ENCODE assay signal across 20 cellular contexts in genomic region chr4:154911097-154911496, GRCh38.
DNase-seq lines count a peak whose midpoint lies in the region; ATAC-seq, FAIRE-seq and TF ChIP-seq lines count a peak whose summit lies in the region.
"Had no signal": no experiment of that assay in that cellular context is flagged by ENCODE, and none has a peak within 500 bp of the region (broad histone marks: within the 10 kb centered on the region; RNA-seq: fewer than 3 reads in every experiment).

No MANE protein-coding gene starts in this region.

- peak; percentile 28 for TF ChIP-seq CTCF in AG09319 (IDR thresholded peaks at IDR 0.05; ENCODE audit: low read depth, low read length)
- TF ChIP-seq CTCF in HCT116 (IDR thresholded peaks at IDR 0.05 in 2 of 3, conservative IDR thresholded peaks at IDR 0.05 in 1 of 3; ENCODE audit: borderline replicate concordance in 1 of 3, insufficient read depth in 1 of 3, low read depth in 2 of 3, low read length in 2 of 3): peak in 2 of 3 experiments; percentile 14 to 22; a peak in 2 of 6 replicates
- peak; percentile 33 to 55 for TF ChIP-seq CTCF in brain (conservative IDR thresholded peaks at IDR 0.05)
- TF ChIP-seq CTCF in keratinocyte (optimal IDR thresholded peaks at IDR 0.05 in 1 of 3, IDR thresholded peaks at IDR 0.05 in 1 of 3, conservative IDR thresholded peaks at IDR 0.05 in 1 of 3; ENCODE audit: extremely low read depth in 1 of 3, insufficient read depth in 2 of 3, low read length in 3 of 3): peak in 2 of 3 experiments; percentile 1 to 38
- TF ChIP-seq CTCF in spleen (IDR thresholded peaks at IDR 0.05 in 8 of 11, conservative IDR thresholded peaks at IDR 0.05 in 3 of 11): no peak

- H3K9me1 ChIP-seq in keratinocyte (ENCODE audit: control insufficient read depth, extremely low read depth, insufficient read depth, low read length): no peaks in the 10 kb centered on the region

- ATAC-seq in HCT116: no peak; the same call in 1 of the 2 replicates
- ATAC-seq in HG03135 (IDR thresholded peaks at IDR 0.05; ENCODE audit: unreplicated experiment): no peak
- ATAC-seq in HG03565 (IDR thresholded peaks at IDR 0.05; ENCODE audit: unreplicated experiment): no peak
- ATAC-seq in HG02973 (IDR thresholded peaks at IDR 0.05; ENCODE audit: unreplicated experiment): no peak

- DNase-seq in AG09319 (ENCODE audit: extremely low read depth, low read depth) (no peak), HCT116 (ENCODE audit: low read depth, low spot score) (no peak), keratinocyte (ENCODE audit: low read depth, low spot score) (no peak), spleen (no peak)
- DNase-seq: activated CD4-positive, alpha-beta T cell treated with anti-CD3 and anti-CD28 coated beads, Interleukin-2, amount 50 U/mL, for 48 hours; activated effector memory CD4-positive, alpha-beta T cell treated with Interleukin-2 at 50 U/mL for 16 hours; brain microvascular endothelial cell; mesenchymal stem cell; NCI-H2081 treated with DMSO at 0.1 percent for 48 hours; PC-9; posterior cingulate gyrus; stimulated activated CD4-positive, alpha-beta T cell treated with anti-CD3 and anti-CD28 coated beads, Interleukin-4, amount 100 ng/mL, for 24 hours; stimulated activated naive CD4-positive, alpha-beta T cell; T-helper 2 cell had no signal

- H3K79me2 ChIP-seq in HCT116 (ENCODE audit: insufficient read depth, low read length) (no peaks in the 10 kb centered on the region), keratinocyte (ENCODE audit: control insufficient read depth, insufficient read depth, low read length) (no peaks in the 10 kb centered on the region)

- intact Hi-C loops in HCT116 (cut with micrococcal nuclease): no loop called here
- intact Hi-C loops in spleen (cut with DNase I; ENCODE audit: low total_unique reads): no loop called here

- RAD21 ChIA-PET in HCT116 (lab: Charles Lee; ENCODE audit: low non-redundant PET in 1 of 2, low total read pairs in 2 of 2, uncharacterized antibody in 2 of 2, unreplicated experiment in 2 of 2): no interaction called here

- no peak overlapping the region for H3K4me3 ChIP-seq in HCT116 (replicated peaks in 1 of 2; ENCODE audit: low read depth in 1 of 2, low read length in 2 of 2)
- H3K4me3 ChIP-seq in keratinocyte (ENCODE audit: control insufficient read depth in 2 of 3, extremely low read depth in 1 of 3, insufficient read depth in 2 of 3, low read depth in 1 of 3, low read length in 3 of 3): no peak overlapping the region
- no peak overlapping the region for H3K4me3 ChIP-seq in spleen
- H3K4me3 ChIP-seq: PC-9 had no signal

- H3K9me3 Mint-ChIP-seq in brain: no peaks in the 10 kb centered on the region

- H3K36me3 Mint-ChIP-seq in brain: no peaks in the 10 kb centered on the region

- H3K4me2 ChIP-seq in HCT116 (ENCODE audit: low read length): no peak overlapping the region
- H3K4me2 ChIP-seq in keratinocyte (ENCODE audit: control insufficient read depth, extremely low read depth, insufficient read depth, low read depth, low read length): no peak overlapping the region
- H3K4me2 ChIP-seq: PC-9 had no signal

- no peak overlapping the region for H3K4me3 Mint-ChIP-seq in brain

- H3K4me1 Mint-ChIP-seq in brain: no peaks in the 10 kb centered on the region

- no peak overlapping the region for H3K27ac ChIP-seq in HCT116 (ENCODE audit: low read depth, low read length)
- H3K27ac ChIP-seq in keratinocyte (ENCODE audit: control insufficient read depth, insufficient read depth, low read length): no peak overlapping the region
- H3K27ac ChIP-seq in spleen: no peak overlapping the region
- H3K27ac ChIP-seq: brain microvascular endothelial cell, PC-9 had no signal

- H2AFZ ChIP-seq in HCT116 (ENCODE audit: low read depth, low read length, poor library complexity, severe bottlenecking): no peak overlapping the region
- H2AFZ ChIP-seq in keratinocyte (ENCODE audit: control insufficient read depth, low read length): no peak overlapping the region
- H2AFZ ChIP-seq: PC-9 had no signal

- H4K20me1 ChIP-seq in HCT116 (ENCODE audit: insufficient read depth) (no peaks in the 10 kb centered on the region), keratinocyte (ENCODE audit: control insufficient read depth, extremely low read depth, insufficient read depth, low read length) (no peaks in the 10 kb centered on the region)

- POLR2A ChIA-PET in HCT116 (lab: Charles Lee): no interaction called here

- H3K9me3 ChIP-seq in HCT116 (ENCODE audit: control insufficient read depth in 1 of 2, insufficient read depth in 1 of 2, low read depth in 1 of 2, low read length in 2 of 2) (no peaks in the 10 kb centered on the region), keratinocyte (ENCODE audit: control insufficient read depth, low read depth, low read length) (no peaks in the 10 kb centered on the region), spleen (peaks cover 0 to 3% (median 0%) of the 10 kb centered on the region in 8 donors)

- no TSS peak for BruUV-seq in HCT116 (replicated peaks; lab: Mats Ljungman, UMichigan)

- H3K27me3 ChIP-seq in HCT116 (ENCODE audit: insufficient read depth, low read length) (no peaks in the 10 kb centered on the region), keratinocyte (ENCODE audit: control insufficient read depth, extremely low read depth, insufficient read depth, low read length) (no peaks in the 10 kb centered on the region), spleen (replicated peaks in 1 of 7) (no peaks in the 10 kb centered on the region)
- H3K27me3 ChIP-seq: brain microvascular endothelial cell had no signal

- dilution Hi-C loops in keratinocyte (cut with MboI; ENCODE audit: extremely low pct_ligation_motif_present, low sequenced_read_pairs): no loop called here

- FAIRE-seq in keratinocyte (lab: Jason Lieb, UNC): no peak
- FAIRE-seq: endometrium, GM18507 had no signal

- CTCF ChIA-PET in HCT116 (lab: Charles Lee): interaction anchor here (0.7 to 1.0 kb wide), 2 partner anchors 18 to 104 kb away, joined by 3 to 9 read pairs; no protein-coding TSS in a partner anchor

- H3K27me3 Mint-ChIP-seq in brain: no peaks in the 10 kb centered on the region

- no peaks in the 10 kb centered on the region for H3K36me3 ChIP-seq in HCT116 (ENCODE audit: control insufficient read depth in 1 of 2, insufficient read depth in 2 of 2, low read length in 2 of 2)
- no peaks in the 10 kb centered on the region for H3K36me3 ChIP-seq in keratinocyte (ENCODE audit: control insufficient read depth in 2 of 2, extremely low read depth in 1 of 2, insufficient read depth in 2 of 2, low read length in 2 of 2)
- no peaks in the 10 kb centered on the region for H3K36me3 ChIP-seq in spleen
- H3K36me3 ChIP-seq: brain microvascular endothelial cell had no signal

- H3K9me2 ChIP-seq in HCT116 (ENCODE audit: insufficient read depth): no peaks in the 10 kb centered on the region

- TF ChIP-seq POLR2A in HCT116 (IDR thresholded peaks at IDR 0.05; ENCODE audit: borderline replicate concordance, extremely low read depth, insufficient read depth, insufficient read length) (no peak), spleen (IDR thresholded peaks at IDR 0.05) (no peak)

- peak; percentile 33; the same call in 1 of the 2 replicates for TF ChIP-seq RAD21 in HCT116 (IDR thresholded peaks at IDR 0.05; ENCODE audit: low read depth)

- no peak overlapping the region for H3K27ac Mint-ChIP-seq in brain

- H3K4me1 ChIP-seq in HCT116 (ENCODE audit: control insufficient read depth in 1 of 2, insufficient read depth in 2 of 2, low read length in 2 of 2) (no peaks in the 10 kb centered on the region), keratinocyte (ENCODE audit: control insufficient read depth, extremely low read depth, insufficient read depth, low read length) (no peaks in the 10 kb centered on the region), spleen (no peaks in the 10 kb centered on the region)

- WGBS in spleen, 5 donors: 59 to 74% (median 62%) methylated on average over 1 of the region's 1 CpG

- H3K9ac ChIP-seq in HCT116 (ENCODE audit: low read length) (no peak overlapping the region), keratinocyte (ENCODE audit: control insufficient read depth, extremely low read depth, insufficient read depth, low read length) (no peak overlapping the region)

TF ChIP-seq in HCT116, 20 proteins besides CTCF, POLR2A, EP300 and RAD21:
- TF ChIP-seq ELF1 (IDR thresholded peaks at IDR 0.05; ENCODE audit: borderline replicate concordance, low read depth) (no peak), SRF (IDR thresholded peaks at IDR 0.05; ENCODE audit: low read depth) (no peak), EZH2 (IDR thresholded peaks at IDR 0.05) (no peak), ATF3 (IDR thresholded peaks at IDR 0.05) (no peak), ZFX (IDR thresholded peaks at IDR 0.05) (no peak), SP1 (IDR thresholded peaks at IDR 0.05; ENCODE audit: low read depth) (no peak)
- TF ChIP-seq, protein P1, sequence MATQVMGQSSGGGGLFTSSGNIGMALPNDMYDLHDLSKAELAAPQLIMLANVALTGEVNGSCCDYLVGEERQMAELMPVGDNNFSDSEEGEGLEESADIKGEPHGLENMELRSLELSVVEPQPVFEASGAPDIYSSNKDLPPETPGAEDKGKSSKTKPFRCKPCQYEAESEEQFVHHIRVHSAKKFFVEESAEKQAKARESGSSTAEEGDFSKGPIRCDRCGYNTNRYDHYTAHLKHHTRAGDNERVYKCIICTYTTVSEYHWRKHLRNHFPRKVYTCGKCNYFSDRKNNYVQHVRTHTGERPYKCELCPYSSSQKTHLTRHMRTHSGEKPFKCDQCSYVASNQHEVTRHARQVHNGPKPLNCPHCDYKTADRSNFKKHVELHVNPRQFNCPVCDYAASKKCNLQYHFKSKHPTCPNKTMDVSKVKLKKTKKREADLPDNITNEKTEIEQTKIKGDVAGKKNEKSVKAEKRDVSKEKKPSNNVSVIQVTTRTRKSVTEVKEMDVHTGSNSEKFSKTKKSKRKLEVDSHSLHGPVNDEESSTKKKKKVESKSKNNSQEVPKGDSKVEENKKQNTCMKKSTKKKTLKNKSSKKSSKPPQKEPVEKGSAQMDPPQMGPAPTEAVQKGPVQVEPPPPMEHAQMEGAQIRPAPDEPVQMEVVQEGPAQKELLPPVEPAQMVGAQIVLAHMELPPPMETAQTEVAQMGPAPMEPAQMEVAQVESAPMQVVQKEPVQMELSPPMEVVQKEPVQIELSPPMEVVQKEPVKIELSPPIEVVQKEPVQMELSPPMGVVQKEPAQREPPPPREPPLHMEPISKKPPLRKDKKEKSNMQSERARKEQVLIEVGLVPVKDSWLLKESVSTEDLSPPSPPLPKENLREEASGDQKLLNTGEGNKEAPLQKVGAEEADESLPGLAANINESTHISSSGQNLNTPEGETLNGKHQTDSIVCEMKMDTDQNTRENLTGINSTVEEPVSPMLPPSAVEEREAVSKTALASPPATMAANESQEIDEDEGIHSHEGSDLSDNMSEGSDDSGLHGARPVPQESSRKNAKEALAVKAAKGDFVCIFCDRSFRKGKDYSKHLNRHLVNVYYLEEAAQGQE (IDR thresholded peaks at IDR 0.05; ENCODE audit: low read depth): no peak
TF ChIP-seq in HCT116: peak in this region for 0.

Comparison
In these comparisons a context has a peak if more than half of its experiments do, and no peak if none do; other contexts are left out.
1. CTCF ChIP-seq: peak in AG09319 (single experiment), HCT116 (2 of 3), brain (2 of 2) and keratinocyte (2 of 3); none in spleen (0 of 11).